Comparison of ENCODE assay signal across 9 cellular contexts in the genomic region with DNA sequence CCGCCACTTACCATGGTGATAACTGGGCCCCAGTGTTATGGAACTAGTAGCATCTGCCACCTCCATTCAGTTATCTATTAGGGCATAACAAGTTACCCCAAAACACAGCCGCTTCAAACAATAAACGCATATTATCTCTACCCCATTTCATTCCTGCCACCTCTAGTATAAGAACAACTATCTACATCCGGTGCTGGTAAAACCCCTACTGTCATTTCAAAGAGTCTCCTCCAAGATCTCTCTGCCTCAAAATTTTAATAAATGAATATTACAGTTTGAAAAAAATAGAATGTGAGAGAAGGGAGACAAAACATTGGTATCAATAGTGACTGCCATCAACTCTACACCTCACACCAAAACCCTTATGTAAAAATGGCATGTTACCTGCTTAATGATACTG.
"Had no signal": no experiment of that assay in that cellular context is flagged by ENCODE, and none has a peak within 500 bp of the region (broad histone marks: within the 10 kb centered on the region; RNA-seq: fewer than 3 reads in every experiment).

No MANE protein-coding gene starts in this region.

- DNase-seq: GM23248, GOT3, H7, HFFc6 had no signal

- ATAC-seq: HCT116, HepG2, K562 had no signal

- H3K27ac Mint-ChIP-seq: HFFc6 had no signal

- H3K4me3 ChIP-seq: GM23248, HAP-1, K562 had no signal

- H3K9me3 ChIP-seq: HAP-1 had no signal

- H3K4me3 Mint-ChIP-seq: HFFc6 had no signal

- H3K27ac ChIP-seq: GM23248, HL-60 had no signal

- H3K36me3 ChIP-seq: HAP-1 had no signal

- H3K9ac ChIP-seq: GM23248 had no signal

- H2AFZ ChIP-seq: GM23248 had no signal

- H3K9me3 Mint-ChIP-seq: HFFc6 had no signal
